Comparison of ENCODE assay signal across 1 cellular context in the genomic region with DNA sequence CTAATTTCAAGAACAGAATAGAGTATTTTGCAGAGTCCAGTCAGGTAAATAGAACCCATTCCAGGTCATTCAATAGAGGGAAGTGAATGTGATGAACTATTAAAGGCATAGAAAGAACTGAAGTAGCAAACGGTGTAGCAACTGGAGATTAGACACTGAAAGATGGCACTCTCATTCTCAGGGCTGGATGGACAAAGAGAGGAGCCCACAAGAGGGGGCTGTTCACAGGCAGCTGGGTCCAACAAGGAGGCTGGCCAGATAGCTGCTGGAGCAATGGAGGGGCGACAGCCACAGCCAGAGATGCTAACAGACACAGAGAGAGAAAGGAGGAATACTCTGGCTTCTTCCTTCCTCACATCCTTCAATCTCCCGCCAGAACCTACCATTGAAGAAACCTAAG.
TF ChIP-seq lines count a peak whose summit lies in the region.

No MANE protein-coding gene starts in this region.

TF ChIP-seq in SK-N-SH, 30 proteins besides CTCF, POLR2A, EP300 and RAD21 (continued from another document):
- TF ChIP-seq, protein P1, sequence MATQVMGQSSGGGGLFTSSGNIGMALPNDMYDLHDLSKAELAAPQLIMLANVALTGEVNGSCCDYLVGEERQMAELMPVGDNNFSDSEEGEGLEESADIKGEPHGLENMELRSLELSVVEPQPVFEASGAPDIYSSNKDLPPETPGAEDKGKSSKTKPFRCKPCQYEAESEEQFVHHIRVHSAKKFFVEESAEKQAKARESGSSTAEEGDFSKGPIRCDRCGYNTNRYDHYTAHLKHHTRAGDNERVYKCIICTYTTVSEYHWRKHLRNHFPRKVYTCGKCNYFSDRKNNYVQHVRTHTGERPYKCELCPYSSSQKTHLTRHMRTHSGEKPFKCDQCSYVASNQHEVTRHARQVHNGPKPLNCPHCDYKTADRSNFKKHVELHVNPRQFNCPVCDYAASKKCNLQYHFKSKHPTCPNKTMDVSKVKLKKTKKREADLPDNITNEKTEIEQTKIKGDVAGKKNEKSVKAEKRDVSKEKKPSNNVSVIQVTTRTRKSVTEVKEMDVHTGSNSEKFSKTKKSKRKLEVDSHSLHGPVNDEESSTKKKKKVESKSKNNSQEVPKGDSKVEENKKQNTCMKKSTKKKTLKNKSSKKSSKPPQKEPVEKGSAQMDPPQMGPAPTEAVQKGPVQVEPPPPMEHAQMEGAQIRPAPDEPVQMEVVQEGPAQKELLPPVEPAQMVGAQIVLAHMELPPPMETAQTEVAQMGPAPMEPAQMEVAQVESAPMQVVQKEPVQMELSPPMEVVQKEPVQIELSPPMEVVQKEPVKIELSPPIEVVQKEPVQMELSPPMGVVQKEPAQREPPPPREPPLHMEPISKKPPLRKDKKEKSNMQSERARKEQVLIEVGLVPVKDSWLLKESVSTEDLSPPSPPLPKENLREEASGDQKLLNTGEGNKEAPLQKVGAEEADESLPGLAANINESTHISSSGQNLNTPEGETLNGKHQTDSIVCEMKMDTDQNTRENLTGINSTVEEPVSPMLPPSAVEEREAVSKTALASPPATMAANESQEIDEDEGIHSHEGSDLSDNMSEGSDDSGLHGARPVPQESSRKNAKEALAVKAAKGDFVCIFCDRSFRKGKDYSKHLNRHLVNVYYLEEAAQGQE (IDR thresholded peaks at IDR 0.05; ENCODE audit: low read depth, low read length) = no peak
